Comparison of ENCODE assay signal across 18 cellular contexts in genomic region chr2:240216197-240216596, GRCh38.
DNase-seq lines count a peak whose midpoint lies in the region; ATAC-seq and TF ChIP-seq lines count a peak whose summit lies in the region.
"Had no signal": no experiment of that assay in that cellular context is flagged by ENCODE, and none has a peak within 500 bp of the region (broad histone marks: within the 10 kb centered on the region; RNA-seq: fewer than 3 reads in every experiment).

No MANE protein-coding gene starts in this region.

- H3K36me3 Mint-ChIP-seq in natural killer cell = no peaks in the 10 kb centered on the region
- no peaks in the 10 kb centered on the region for H3K36me3 Mint-ChIP-seq in natural killer cell treated with Interleukin-12 subunit alpha and Interleukin-12 subunit beta and Interleukin-15 and Interleukin-18, amount 100 ng/mL, for 72 hours

- no peaks in the 10 kb centered on the region for H3K4me1 Mint-ChIP-seq in natural killer cell
- H3K4me1 Mint-ChIP-seq in natural killer cell treated with Interleukin-12 subunit alpha and Interleukin-12 subunit beta and Interleukin-15 and Interleukin-18, amount 100 ng/mL, for 72 hours (ENCODE audit: low read depth in 2 of 2) = no peaks in the 10 kb centered on the region

- no peaks in the 10 kb centered on the region for H3K9me3 Mint-ChIP-seq in natural killer cell
- H3K9me3 Mint-ChIP-seq in natural killer cell treated with Interleukin-12 subunit alpha and Interleukin-12 subunit beta and Interleukin-15 and Interleukin-18, amount 100 ng/mL, for 72 hours = no peaks in the 10 kb centered on the region
- H3K9me3 Mint-ChIP-seq: CD4-positive, alpha-beta T cell had no signal

- peaks cover 0 to 6% of the 10 kb centered on the region in 2 donors for H3K27me3 Mint-ChIP-seq in natural killer cell (ENCODE audit: low read depth in 2 of 2)
- H3K27me3 Mint-ChIP-seq in natural killer cell treated with Interleukin-12 subunit alpha and Interleukin-12 subunit beta and Interleukin-15 and Interleukin-18, amount 100 ng/mL, for 72 hours = peaks cover 9 to 17% of the 10 kb centered on the region in 2 donors
- H3K27me3 Mint-ChIP-seq: CD4-positive, alpha-beta T cell had no signal

- intact Hi-C loops in natural killer cell (cut with micrococcal nuclease) = no loop called here
- intact Hi-C loops in posterior cingulate gyrus (cut with DNase I) = no loop called here

- H3K27me3 ChIP-seq in BE2C = peaks cover 14% of the 10 kb centered on the region

- H3K27ac Mint-ChIP-seq in natural killer cell = no peak overlapping the region
- H3K27ac Mint-ChIP-seq in natural killer cell treated with Interleukin-12 subunit alpha and Interleukin-12 subunit beta and Interleukin-15 and Interleukin-18, amount 100 ng/mL, for 72 hours = no peak overlapping the region
- H3K27ac Mint-ChIP-seq: CD4-positive, alpha-beta T cell had no signal

- ATAC-seq in natural killer cell (no peak), GM18909 (IDR thresholded peaks at IDR 0.05; ENCODE audit: poor library complexity, unreplicated experiment) (no peak)
- no peak for ATAC-seq in natural killer cell treated with Interleukin-12 subunit alpha and Interleukin-12 subunit beta and Interleukin-15 and Interleukin-18, amount 100 ng/mL, for 72 hours
- ATAC-seq: Panc1 had no signal

- TF ChIP-seq CTCF in natural killer cell (IDR thresholded peaks at IDR 0.05) (no peak), BE2C (IDR thresholded peaks at IDR 0.05; ENCODE audit: low read depth, low read length) (no peak)

- no peaks in the 10 kb centered on the region for H3K36me3 ChIP-seq in BE2C
- H3K36me3 ChIP-seq: HAP-1 had no signal

- DNase-seq in natural killer cell = peak; percentile 9
- DNase-seq in natural killer cell treated with Interleukin-12 subunit alpha and Interleukin-12 subunit beta and Interleukin-15 and Interleukin-18, amount 100 ng/mL, for 72 hours (ENCODE audit: low spot score) = no peak
- peak; percentile 28 for DNase-seq in ecto neural progenitor cell (ENCODE audit: low spot score)
- DNase-seq in posterior cingulate gyrus = peak in 9 of 10 donors; percentile 7 to 94 (median 67)
- DNase-seq in kidney tubule cell (ENCODE audit: low spot score) = no peak
- no peak for DNase-seq in BE2C
- DNase-seq: ACHN, AML-193, EL, NCI-H1105 treated with DMSO at 0.1 percent for 48 hours, NCI-H1694 treated with DMSO at 0.1 percent for 48 hours, NCI-H2107, NCI-H226, NCI-H524 treated with DMSO at 0.1 percent for 48 hours had no signal

- H3K9me3 ChIP-seq in BE2C = no peaks in the 10 kb centered on the region
- H3K9me3 ChIP-seq: HAP-1 had no signal

- no peak overlapping the region for H3K4me3 ChIP-seq in BE2C (ENCODE audit: low read depth, low read length)
- H3K4me3 ChIP-seq: HAP-1 had no signal

- no peaks in the 10 kb centered on the region for H3K4me1 ChIP-seq in BE2C
- H3K4me1 ChIP-seq: HAP-1 had no signal

- no peak overlapping the region for H3K4me3 Mint-ChIP-seq in natural killer cell
- no peak overlapping the region for H3K4me3 Mint-ChIP-seq in natural killer cell treated with Interleukin-12 subunit alpha and Interleukin-12 subunit beta and Interleukin-15 and Interleukin-18, amount 100 ng/mL, for 72 hours
- H3K4me3 Mint-ChIP-seq: CD4-positive, alpha-beta T cell had no signal

Comparison
In these comparisons a context has a peak if more than half of its experiments do, and no peak if none do; other contexts are left out.
1. DNase-seq: peak in natural killer cell (single experiment), ecto neural progenitor cell (single experiment) and posterior cingulate gyrus (9 of 10); none in natural killer cell treated with Interleukin-12 subunit alpha and Interleukin-12 subunit beta and Interleukin-15 and Interleukin-18, amount 100 ng/mL, for 72 hours (single experiment), kidney tubule cell (single experiment) and BE2C (single experiment).